Comparison of ENCODE assay signal across 15 cellular contexts in the genomic region with DNA sequence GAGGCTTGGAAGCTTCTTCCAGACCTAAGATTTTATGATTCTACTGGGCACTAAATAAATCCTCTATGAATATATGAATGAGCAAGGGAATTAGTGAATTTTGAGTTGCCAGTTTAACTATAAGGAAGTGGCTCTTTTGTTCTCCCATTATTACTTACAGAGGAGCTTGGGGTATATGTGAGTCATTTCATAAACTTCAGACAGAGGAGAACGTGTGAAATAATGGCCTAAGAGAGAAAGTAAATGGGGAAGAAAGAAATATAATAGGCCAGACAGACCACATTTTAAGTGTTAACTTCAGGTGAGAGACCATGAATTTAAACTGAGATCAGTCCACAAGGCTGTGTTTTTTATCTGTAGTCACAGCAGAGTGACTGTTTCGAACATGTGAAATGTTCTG.
DNase-seq lines count a peak whose midpoint lies in the region; ATAC-seq and TF ChIP-seq lines count a peak whose summit lies in the region.
"Had no signal": no experiment of that assay in that cellular context is flagged by ENCODE, and none has a peak within 500 bp of the region (broad histone marks: within the 10 kb centered on the region; RNA-seq: fewer than 3 reads in every experiment).

No MANE protein-coding gene starts in this region.

- no peak for TF ChIP-seq CTCF in fibroblast of mammary gland (conservative IDR thresholded peaks at IDR 0.05; ENCODE audit: control insufficient read depth, insufficient read depth, low read depth, low read length)

- no peaks in the 10 kb centered on the region for H3K9me3 ChIP-seq in HAP-1
- H3K9me3 ChIP-seq: ovary had no signal

- ATAC-seq in GM18520 (IDR thresholded peaks at IDR 0.05; ENCODE audit: unreplicated experiment) (peak; percentile 57), GM21529 (IDR thresholded peaks at IDR 0.05; ENCODE audit: unreplicated experiment) (peak; percentile 51), HG03097 (IDR thresholded peaks at IDR 0.05; ENCODE audit: low FRiP score, unreplicated experiment) (peak; percentile 48)
- ATAC-seq: left lobe of liver had no signal

- H3K4me3 ChIP-seq in fibroblast of mammary gland (ENCODE audit: control insufficient read depth, low read depth, low read length) (no peak overlapping the region), HAP-1 (no peak overlapping the region)
- H3K4me3 ChIP-seq: dorsolateral prefrontal cortex, ovary had no signal

- H3K27me3 ChIP-seq in HAP-1 (ENCODE audit: low read depth) = no peaks in the 10 kb centered on the region
- H3K27me3 ChIP-seq: dorsolateral prefrontal cortex, ovary had no signal

- no peaks in the 10 kb centered on the region for H3K36me3 ChIP-seq in HAP-1 (replicated peaks)
- H3K36me3 ChIP-seq: ovary had no signal

- H3K4me1 ChIP-seq in HAP-1 = peaks cover 10% of the 10 kb centered on the region

- DNase-seq in fibroblast of mammary gland (ENCODE audit: low read depth) (peak; percentile 8), HAP-1 (ENCODE audit: low spot score in 2 of 2) (no peak), RPMI8226 (no peak), NCI-H1417 (lab: John Stamatoyannopoulos, UW) (no peak), AG08395 (ENCODE audit: low spot score) (no peak)
- DNase-seq: activated CD4-positive, alpha-beta T cell treated with anti-CD3 and anti-CD28 coated beads for 1 hour; activated naive CD4-positive, alpha-beta T cell treated with anti-CD3 and anti-CD28 coated beads, Interleukin-2, amount 50 U/mL, for 16 hours; dorsolateral prefrontal cortex; NCI-H2227 treated with DMSO at 0.1 percent for 48 hours; ovary; SIG-M5 had no signal

- in situ Hi-C loops in HAP-1 (cut with MboI; ENCODE audit: low sequenced_read_pairs) = no loop called here
